In genomic region chr9:92422611-92423010, GRCh38 we compare ENCODE assay signal across 32 cellular contexts. TPM values are rescaled to one million over a fixed set of nuclear protein-coding genes. Genes with fewer than 3 reads are reported as not detected.
DNase-seq lines count a peak whose midpoint lies in the region; ATAC-seq and TF ChIP-seq lines count a peak whose summit lies in the region.
"Had no signal": no experiment of that assay in that cellular context is flagged by ENCODE, and none has a peak within 500 bp of the region (broad histone marks: within the 10 kb centered on the region; RNA-seq: fewer than 3 reads in every experiment).

No MANE protein-coding gene starts in this region.

- H3K4me3 Mint-ChIP-seq in T-cell, result no peak overlapping the region
- H3K4me3 Mint-ChIP-seq: activated CD4-positive, alpha-beta T cell treated with anti-CD3 and anti-CD28 coated beads, Interleukin-2, amount 10 ng/mL, durations not matched to agents 24 days and 14 days; activated T-cell treated with anti-CD3 and anti-CD28 coated beads, Interleukin-2, amount 50 U/mL, for 4 hours; CD4-positive, alpha-beta memory T cell; GM23338; T-helper 1 cell treated with Interleukin-12 subunit alpha and Interleukin-12 subunit beta and Interleukin-4 antibody, amounts not matched to agents 30 μg/mL and 1 μg/mL, for 36 hours had no signal

- H3K27ac ChIP-seq in coronary artery (no peak overlapping the region), tibial nerve (peak overlapping the region in 2 of 4 donors; percentile 47 to 74)
- H3K27ac ChIP-seq: epithelial cell of prostate, pancreas, SK-N-MC had no signal

- no peaks in the 10 kb centered on the region for H3K9me3 Mint-ChIP-seq in T-cell
- H3K9me3 Mint-ChIP-seq: activated CD4-positive, alpha-beta T cell treated with anti-CD3 and anti-CD28 coated beads, Interleukin-2, amount 10 ng/mL, durations not matched to agents 24 days and 14 days; activated T-cell treated with anti-CD3 and anti-CD28 coated beads, Interleukin-2, amount 50 U/mL, for 4 hours; CD4-positive, alpha-beta memory T cell; GM23338; T-helper 1 cell treated with Interleukin-12 subunit alpha and Interleukin-12 subunit beta and Interleukin-4 antibody, amounts not matched to agents 30 μg/mL and 1 μg/mL, for 36 hours had no signal

- no peaks in the 10 kb centered on the region for H3K27me3 Mint-ChIP-seq in T-cell
- H3K27me3 Mint-ChIP-seq: activated CD4-positive, alpha-beta T cell treated with anti-CD3 and anti-CD28 coated beads, Interleukin-2, amount 10 ng/mL, durations not matched to agents 24 days and 14 days; brain; CD4-positive, alpha-beta memory T cell had no signal

- H3K36me3 ChIP-seq in tibial nerve, result no peaks in the 10 kb centered on the region
- H3K36me3 ChIP-seq: pancreas, uterus had no signal

- TF ChIP-seq EP300 in tibial nerve (IDR thresholded peaks at IDR 0.05), result no peak

- ATAC-seq in T-cell (replicated peaks in 1 of 4) (no peak), HG03175 (IDR thresholded peaks at IDR 0.05; ENCODE audit: unreplicated experiment) (no peak), HG02623 (IDR thresholded peaks at IDR 0.05; ENCODE audit: unreplicated experiment) (no peak)
- ATAC-seq: activated T-cell treated with anti-CD3 and anti-CD28 coated beads, Interleukin-2, amount 50 U/mL, for 4 hours; GM23338; HepG2; pancreas; right cardiac atrium had no signal

- POLR2A ChIA-PET in T-cell (lab: Charles Lee), result interaction anchor here in 1 of 2 donors (0.6 kb wide), 1 partner anchor 9 kb away, joined by 3 read pairs; no protein-coding TSS in a partner anchor

- peaks cover 0 to 24% (median 0%) of the 10 kb centered on the region in 4 donors for H3K4me1 ChIP-seq in tibial nerve
- H3K4me1 ChIP-seq: pancreas had no signal

- WGBS in tibial nerve, 2 donors, result 24 to 39% methylated on average over 1 of the region's 1 CpG

- no peak for TF ChIP-seq POLR2A in tibial nerve (IDR thresholded peaks at IDR 0.05)

- no peak overlapping the region for H3K27ac Mint-ChIP-seq in T-cell
- H3K27ac Mint-ChIP-seq: activated CD4-positive, alpha-beta T cell treated with anti-CD3 and anti-CD28 coated beads, Interleukin-2, amount 10 ng/mL, durations not matched to agents 24 days and 14 days; CD4-positive, alpha-beta memory T cell; GM23338; T-helper 1 cell treated with Interleukin-12 subunit alpha and Interleukin-12 subunit beta and Interleukin-4 antibody, amounts not matched to agents 30 μg/mL and 1 μg/mL, for 36 hours had no signal

- no peaks in the 10 kb centered on the region for H3K4me1 Mint-ChIP-seq in T-cell
- H3K4me1 Mint-ChIP-seq: activated CD4-positive, alpha-beta T cell treated with anti-CD3 and anti-CD28 coated beads, Interleukin-2, amount 10 ng/mL, durations not matched to agents 24 days and 14 days had no signal

- H3K4me3 ChIP-seq in coronary artery (peak overlapping the region; percentile 61), tibial nerve (peak overlapping the region in 3 of 4 donors; percentile 9 to 51 (median 29))
- H3K4me3 ChIP-seq: GM23338, SK-N-MC had no signal

- H3K27me3 ChIP-seq in tibial nerve, result no peaks in the 10 kb centered on the region
- H3K27me3 ChIP-seq: pancreas, uterus had no signal

- H3K36me3 Mint-ChIP-seq in T-cell, result peaks cover 5% of the 10 kb centered on the region
- H3K36me3 Mint-ChIP-seq: brain had no signal

- DNase-seq in SIG-M5 treated with dmso at 0.1 percent for 504 hours (lab: John Stamatoyannopoulos, UW; ENCODE audit: unreplicated experiment) (peak; percentile 16), SIG-M5 (lab: John Stamatoyannopoulos, UW) (no peak), OCI-M1 (lab: John Stamatoyannopoulos, UW) (peak; percentile 28), coronary artery (ENCODE audit: low spot score) (no peak), tibial nerve (ENCODE audit: low spot score in 2 of 2) (no peak), T-cell (no peak)
- DNase-seq: 8988T; activated CD4-positive, alpha-beta T cell treated with anti-CD3 and anti-CD28 coated beads, Interleukin-2, amount 10 ng/mL, durations not matched to agents 24 days and 14 days; activated gamma-delta T cell treated with Interleukin-2 at 50 U/mL for 16 hours; activated T-cell treated with anti-CD3 and anti-CD28 coated beads, Interleukin-2, amount 50 U/mL, for 4 hours; CD4-positive, alpha-beta memory T cell; effector CD8-positive, alpha-beta T cell; NCI-H1105 treated with DMSO at 0.1 percent for 48 hours; NCI-H2029; NCI-H526; pancreas; right cardiac atrium; stimulated activated CD4-positive, alpha-beta T cell treated with anti-CD3 and anti-CD28 coated beads, Interleukin-4, amount 100 ng/mL, for 1 hour; substantia nigra; uterus had no signal

- TF ChIP-seq CTCF in coronary artery (IDR thresholded peaks at IDR 0.05) (no peak), tibial nerve (IDR thresholded peaks at IDR 0.05) (no peak)

- CTCF ChIA-PET in T-cell (lab: Charles Lee), result no interaction called here

- H3K9me3 ChIP-seq in tibial nerve, result peaks cover 0 to 5% (median 0%) of the 10 kb centered on the region in 4 donors
- H3K9me3 ChIP-seq: pancreas, uterus had no signal

RNA-seq across cellular contexts. Expression of gene OMD, which starts 1.7 kb away (rescaled TPM):
- total RNA-seq in tibial nerve (10 to 100 TPM; 19.2 to 64.9 (median 59.5) TPM), T-cell (not detected)
- total RNA-seq: activated CD4-positive, alpha-beta T cell treated with anti-CD3 and anti-CD28 coated beads, Interleukin-2, amount 10 ng/mL, durations not matched to agents 24 days and 14 days; activated T-cell treated with anti-CD3 and anti-CD28 coated beads, Interleukin-2, amount 50 U/mL, for 4 hours; CD4-positive, alpha-beta memory T cell; GM23338; HepG2; kidney epithelial cell; lung microvascular endothelial cell; RPMI7951 had no signal

RNA-seq across cellular contexts. Expression of gene OGN, which starts 18.2 kb away (rescaled TPM):
- 10 to 100 TPM in 3 of 4 donors, 1 to 10 TPM in 1; 4.2 to 33.9 (median 18.4) TPM for total RNA-seq in tibial nerve
- total RNA-seq in T-cell, result under 1 TPM; 0.10 to 0.41 (median 0.23) TPM
- total RNA-seq: activated CD4-positive, alpha-beta T cell treated with anti-CD3 and anti-CD28 coated beads, Interleukin-2, amount 10 ng/mL, durations not matched to agents 24 days and 14 days; activated T-cell treated with anti-CD3 and anti-CD28 coated beads, Interleukin-2, amount 50 U/mL, for 4 hours; CD4-positive, alpha-beta memory T cell; GM23338; HepG2; kidney epithelial cell; LHCN-M2; lung microvascular endothelial cell; RPMI7951 had no signal

RNA-seq across cellular contexts. Expression of gene ASPN, which starts 59.7 kb away (rescaled TPM):
- total RNA-seq in tibial nerve, result 10 to 100 TPM in 1 of 4 donors, 1 to 10 TPM in 3; 3.3 to 18.4 (median 5.5) TPM
- not detected for total RNA-seq in T-cell
- total RNA-seq: activated CD4-positive, alpha-beta T cell treated with anti-CD3 and anti-CD28 coated beads, Interleukin-2, amount 10 ng/mL, durations not matched to agents 24 days and 14 days; activated T-cell treated with anti-CD3 and anti-CD28 coated beads, Interleukin-2, amount 50 U/mL, for 4 hours; CD4-positive, alpha-beta memory T cell; GM23338; HepG2; kidney epithelial cell; LHCN-M2; lung microvascular endothelial cell had no signal

Comparison
In these comparisons a context has a peak if more than half of its experiments do, and no peak if none do; other contexts are left out.
1. DNase-seq: peak in SIG-M5 treated with dmso at 0.1 percent for 504 hours (single experiment) and OCI-M1 (single experiment); none in SIG-M5 (single experiment), coronary artery (single experiment), tibial nerve (0 of 2) and T-cell (0 of 34).
2. RNA of gene OMD, which starts 1.7 kb away (total RNA-seq): 19.2 to 64.9 TPM in tibial nerve; not detected in T-cell; every median in the first group is over 10 times any median in the second.
3. RNA of gene ASPN, which starts 59.7 kb away (total RNA-seq): 3.3 to 18.4 TPM in tibial nerve; not detected in T-cell; every median in the first group is over 4 times any median in the second.